Comparison of ENCODE assay signal across 1 cellular context in the genomic region with DNA sequence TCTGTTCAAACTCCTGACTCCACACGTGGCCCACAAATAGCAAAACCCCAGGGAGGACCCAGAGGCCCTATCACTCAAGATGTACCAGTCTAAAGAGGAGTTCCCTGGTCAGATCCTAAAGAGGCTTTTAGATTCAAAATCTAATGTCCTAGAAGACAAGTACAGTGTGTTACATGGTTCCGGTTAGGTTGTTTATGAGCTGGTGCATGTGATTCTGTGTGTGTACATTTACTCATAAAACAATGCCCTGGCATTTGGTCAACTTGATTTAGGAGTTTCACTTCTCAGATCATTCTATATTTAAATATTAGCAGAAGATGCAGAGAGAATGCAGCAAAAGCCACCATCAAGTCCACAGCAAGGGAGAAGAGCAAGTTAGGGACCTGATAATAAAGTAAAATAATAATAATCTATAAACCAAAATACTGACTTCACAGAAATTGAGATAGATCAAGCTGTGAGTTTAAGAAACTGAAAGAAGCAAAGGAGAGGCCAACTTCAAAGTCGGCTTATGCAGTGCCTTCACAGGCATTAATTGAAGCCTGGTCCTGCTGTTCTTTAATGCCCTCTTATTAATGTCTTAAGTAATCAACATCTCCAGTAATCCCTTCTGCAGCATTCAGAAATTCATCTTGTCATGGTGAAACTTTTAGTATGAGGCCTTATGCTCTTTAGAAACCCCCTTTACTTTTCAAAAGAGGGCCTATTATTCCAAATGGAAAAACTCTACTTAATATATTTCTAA.
TF ChIP-seq lines count a peak whose summit lies in the region.

No MANE protein-coding gene starts in this region.

TF ChIP-seq in SK-N-SH treated with all-trans-retinoic acid at 6 μM for 48 hours, 23 proteins besides CTCF, POLR2A, EP300 and RAD21 (continued from another document):
- TF ChIP-seq, protein P1, sequence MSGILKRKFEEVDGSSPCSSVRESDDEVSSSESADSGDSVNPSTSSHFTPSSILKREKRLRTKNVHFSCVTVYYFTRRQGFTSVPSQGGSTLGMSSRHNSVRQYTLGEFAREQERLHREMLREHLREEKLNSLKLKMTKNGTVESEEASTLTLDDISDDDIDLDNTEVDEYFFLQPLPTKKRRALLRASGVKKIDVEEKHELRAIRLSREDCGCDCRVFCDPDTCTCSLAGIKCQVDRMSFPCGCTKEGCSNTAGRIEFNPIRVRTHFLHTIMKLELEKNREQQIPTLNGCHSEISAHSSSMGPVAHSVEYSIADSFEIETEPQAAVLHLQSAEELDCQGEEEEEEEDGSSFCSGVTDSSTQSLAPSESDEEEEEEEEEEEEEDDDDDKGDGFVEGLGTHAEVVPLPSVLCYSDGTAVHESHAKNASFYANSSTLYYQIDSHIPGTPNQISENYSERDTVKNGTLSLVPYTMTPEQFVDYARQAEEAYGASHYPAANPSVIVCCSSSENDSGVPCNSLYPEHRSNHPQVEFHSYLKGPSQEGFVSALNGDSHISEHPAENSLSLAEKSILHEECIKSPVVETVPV (CRISPR knock-in tag; IDR thresholded peaks at IDR 0.05) = no peak
- TF ChIP-seq ZNF8 (CRISPR knock-in tag; IDR thresholded peaks at IDR 0.05) = no peak
- no peak for TF ChIP-seq ZFP3 (CRISPR knock-in tag; IDR thresholded peaks at IDR 0.05)
- no peak for TF ChIP-seq ARNTL (CRISPR knock-in tag; IDR thresholded peaks at IDR 0.05; ENCODE audit: borderline replicate concordance, low read depth)
- TF ChIP-seq, protein P2, sequence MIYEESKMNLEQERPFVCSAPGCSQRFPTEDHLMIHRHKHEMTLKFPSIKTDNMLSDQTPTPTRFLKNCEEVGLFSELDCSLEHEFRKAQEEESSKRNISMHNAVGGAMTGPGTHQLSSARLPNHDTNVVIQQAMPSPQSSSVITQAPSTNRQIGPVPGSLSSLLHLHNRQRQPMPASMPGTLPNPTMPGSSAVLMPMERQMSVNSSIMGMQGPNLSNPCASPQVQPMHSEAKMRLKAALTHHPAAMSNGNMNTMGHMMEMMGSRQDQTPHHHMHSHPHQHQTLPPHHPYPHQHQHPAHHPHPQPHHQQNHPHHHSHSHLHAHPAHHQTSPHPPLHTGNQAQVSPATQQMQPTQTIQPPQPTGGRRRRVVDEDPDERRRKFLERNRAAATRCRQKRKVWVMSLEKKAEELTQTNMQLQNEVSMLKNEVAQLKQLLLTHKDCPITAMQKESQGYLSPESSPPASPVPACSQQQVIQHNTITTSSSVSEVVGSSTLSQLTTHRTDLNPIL (CRISPR knock-in tag; IDR thresholded peaks at IDR 0.05; ENCODE audit: low read depth) = no peak
